ENCODE assay signal across 12 cellular contexts in genomic region chr6:36897629-36898028, GRCh38. TPM values are rescaled to one million over a fixed set of nuclear protein-coding genes. Genes with fewer than 3 reads are reported as not detected.
A peak's percentile ranks its signal among the peaks of the same experiment; 100 is the strongest.
DNase-seq lines count a peak whose midpoint lies in the region; ATAC-seq and TF ChIP-seq lines count a peak whose summit lies in the region.
"Had no signal": no experiment of that assay in that cellular context is flagged by ENCODE, and none has a peak within 500 bp of the region (broad histone marks: within the 10 kb centered on the region; RNA-seq: fewer than 3 reads in every experiment).

No MANE protein-coding gene starts in this region.

- intact Hi-C loops in CD4-positive, alpha-beta T cell (cut with DNase I, micrococcal nuclease) = no loop called here

- H3K27ac Mint-ChIP-seq in CD4-positive, alpha-beta T cell = no peak overlapping the region
- H3K27ac Mint-ChIP-seq: T-cell had no signal

- peaks cover 63% of the 10 kb centered on the region for H3K36me3 Mint-ChIP-seq in CD4-positive, alpha-beta T cell (ENCODE audit: low read depth)

- no peak overlapping the region for H3K4me3 ChIP-seq in Jurkat, Clone E6-1 (ENCODE audit: low read length)
- H3K4me3 ChIP-seq in kidney epithelial cell (ENCODE audit: low read depth, low read length) = no peak overlapping the region

- CTCF ChIA-PET in CD4-positive, alpha-beta T cell (lab: Charles Lee) = interaction anchor here (0.6 to 1.7 kb wide), 3 partner anchors 9 to 120 kb away, joined by 3 to 6 read pairs (median 4); no protein-coding TSS in a partner anchor

- no peak overlapping the region for H3K4me3 Mint-ChIP-seq in CD4-positive, alpha-beta T cell
- H3K4me3 Mint-ChIP-seq: neural crest cell, T-cell had no signal

- TF ChIP-seq CTCF in CD4-positive, alpha-beta T cell (IDR thresholded peaks at IDR 0.05) = peak; percentile 37
- peak; percentile 15 for TF ChIP-seq CTCF in kidney epithelial cell (IDR thresholded peaks at IDR 0.05; ENCODE audit: insufficient read depth, low read length, poor library complexity, severe bottlenecking)

- no peak overlapping the region for H3K27ac ChIP-seq in CD4-positive, alpha-beta T cell (ENCODE audit: low read depth, low read length)

- POLR2A ChIA-PET in CD4-positive, alpha-beta T cell (lab: Charles Lee) = interaction anchor here (0.7 kb wide), 1 partner anchor 120 kb away, joined by 3 read pairs; no protein-coding TSS in a partner anchor

- H3K36me3 ChIP-seq in kidney epithelial cell (ENCODE audit: control insufficient read depth, insufficient read depth, low read length) = no peaks in the 10 kb centered on the region

- no peaks in the 10 kb centered on the region for H3K9me3 Mint-ChIP-seq in CD4-positive, alpha-beta T cell
- H3K9me3 Mint-ChIP-seq: neural crest cell, T-cell had no signal

- peak; percentile 71 for ATAC-seq in CD4-positive, alpha-beta T cell (ENCODE audit: poor library complexity)
- no peak for ATAC-seq in GM21825 (IDR thresholded peaks at IDR 0.05; ENCODE audit: unreplicated experiment)

- H3K27me3 Mint-ChIP-seq in CD4-positive, alpha-beta T cell = no peaks in the 10 kb centered on the region
- H3K27me3 Mint-ChIP-seq: T-cell had no signal

- H3K27me3 ChIP-seq in CD4-positive, alpha-beta T cell (ENCODE audit: control insufficient read depth, insufficient read depth, low read length) = no peaks in the 10 kb centered on the region
- H3K27me3 ChIP-seq in kidney epithelial cell (ENCODE audit: control insufficient read depth, insufficient read depth, low read length) = no peaks in the 10 kb centered on the region

- peaks cover 16% of the 10 kb centered on the region for H3K4me1 Mint-ChIP-seq in CD4-positive, alpha-beta T cell (ENCODE audit: low read depth)
- H3K4me1 Mint-ChIP-seq: neural crest cell had no signal

- peak in 1 of 10 experiments; percentile 27 for DNase-seq in CD4-positive, alpha-beta T cell
- peak; percentile 67 for DNase-seq in Jurkat, Clone E6-1 (ENCODE audit: low read depth, low spot score)
- peak; percentile 43 for DNase-seq in amniotic epithelial cell (ENCODE audit: low read depth)
- DNase-seq in kidney epithelial cell (ENCODE audit: low read depth) = no peak
- DNase-seq in kidney tubule cell (ENCODE audit: low spot score) = no peak
- no peak for DNase-seq in NK-92 (lab: John Stamatoyannopoulos, UW; ENCODE audit: unreplicated experiment)
- DNase-seq in NCI-H1417 (lab: John Stamatoyannopoulos, UW) = no peak
- DNase-seq: NCI-H2107; stimulated activated CD4-positive, alpha-beta T cell treated with anti-CD3 and anti-CD28 coated beads, Interleukin-4, amount 100 ng/mL, for 4 hours had no signal

- no peaks in the 10 kb centered on the region for H3K9me3 ChIP-seq in CD4-positive, alpha-beta T cell (ENCODE audit: control insufficient read depth, low read length)

RNA-seq across cellular contexts. Expression of gene C6orf89, which starts 11.9 kb away (rescaled TPM):
- 10 to 100 TPM; 23.7 to 24.0 TPM for total RNA-seq in CD4-positive, alpha-beta T cell
- polyA plus RNA-seq in Jurkat, Clone E6-1 (2012; ENCODE audit: insufficient read depth, insufficient read length) = 42.2 TPM
- 31.4 and 42.5 TPM in 2 replicates for total RNA-seq in kidney epithelial cell

RNA-seq across cellular contexts. Expression of gene PPIL1, which starts 23.0 kb away (rescaled TPM):
- 1 to 10 TPM; 1.8 to 2.2 TPM for total RNA-seq in CD4-positive, alpha-beta T cell
- polyA plus RNA-seq in Jurkat, Clone E6-1 (2012; ENCODE audit: insufficient read depth, insufficient read length) = 64.8 TPM
- total RNA-seq in kidney epithelial cell = 49.5 and 52.4 TPM in 2 replicates

RNA-seq across cellular contexts. Expression of gene PI16, which starts 56.9 kb away (rescaled TPM):
- 1 to 10 TPM; 5.2 to 7.8 TPM for total RNA-seq in CD4-positive, alpha-beta T cell
- 20.2 TPM for polyA plus RNA-seq in Jurkat, Clone E6-1 (2012; ENCODE audit: insufficient read depth, insufficient read length)
- total RNA-seq in kidney epithelial cell = not detected in 2 replicates
- total RNA-seq: neural crest cell had no signal

RNA-seq across cellular contexts. Expression of gene CPNE5, which starts 58.4 kb away (rescaled TPM):
- total RNA-seq in CD4-positive, alpha-beta T cell = under 1 TPM; 0.19 to 0.28 TPM
- not detected for polyA plus RNA-seq in Jurkat, Clone E6-1 (2012; ENCODE audit: insufficient read depth, insufficient read length)
- total RNA-seq in kidney epithelial cell = 0.13 and 1.4 TPM in 2 replicates

Comparison
In these comparisons a context has a peak if more than half of its experiments do, and no peak if none do; other contexts are left out.
1. DNase-seq: peak in Jurkat, Clone E6-1 (single experiment) and amniotic epithelial cell (single experiment); none in kidney epithelial cell (single experiment), kidney tubule cell (single experiment), NK-92 (single experiment) and NCI-H1417 (0 of 3).
2. RNA of gene PPIL1, which starts 23.0 kb away (total RNA-seq): 49.5 to 52.4 TPM in kidney epithelial cell; 1.8 to 2.2 TPM in CD4-positive, alpha-beta T cell; every median in the first group is over 10 times any median in the second.